Comparison of ENCODE assay signal across 12 cellular contexts in the genomic region with DNA sequence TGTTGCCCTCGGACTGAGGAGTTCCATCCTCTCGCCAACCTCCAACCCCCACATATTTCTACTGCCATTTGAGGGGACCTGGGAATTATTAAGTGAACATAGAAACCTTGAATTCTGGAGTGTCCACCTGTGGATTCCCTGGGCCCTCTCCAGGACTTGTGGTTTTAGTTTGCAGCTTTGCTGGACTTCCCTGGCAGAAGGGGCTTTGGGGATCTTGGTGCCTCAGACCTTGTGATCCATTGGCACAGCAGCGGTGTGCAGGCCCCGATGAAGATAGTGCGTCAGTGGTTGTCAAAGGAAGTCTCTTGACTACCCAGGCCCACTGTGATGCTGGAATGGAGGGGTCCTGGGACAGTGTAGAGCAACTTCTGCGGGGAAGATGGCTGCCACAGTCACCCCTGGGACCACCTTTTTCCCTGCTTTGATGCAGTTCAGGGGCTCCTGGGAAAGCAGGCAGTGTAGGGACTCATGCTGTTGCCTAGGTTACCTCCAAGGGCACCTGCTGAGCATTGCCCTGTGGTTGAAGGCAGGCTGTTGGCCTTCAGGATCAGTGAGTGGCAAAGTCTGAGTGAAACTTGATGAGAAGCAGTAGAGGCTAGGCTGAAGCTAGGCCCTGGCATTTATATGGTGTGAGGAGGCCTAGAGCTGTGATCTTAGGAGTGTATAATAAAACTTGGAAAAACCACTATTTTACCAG. TPM values are rescaled to one million over a fixed set of nuclear protein-coding genes. Genes with fewer than 3 reads are reported as not detected.
A peak's percentile ranks its signal among the peaks of the same experiment; 100 is the strongest.
DNase-seq lines count a peak whose midpoint lies in the region; ATAC-seq and TF ChIP-seq lines count a peak whose summit lies in the region.
"Had no signal": no experiment of that assay in that cellular context is flagged by ENCODE, and none has a peak within 500 bp of the region (broad histone marks: within the 10 kb centered on the region; RNA-seq: fewer than 3 reads in every experiment).

No MANE protein-coding gene starts in this region.

- H3K79me2 ChIP-seq in trophoblast cell (ENCODE audit: control insufficient read depth, insufficient read depth, low read length, poor library complexity): no peaks in the 10 kb centered on the region

- no peak overlapping the region for H3K4ac ChIP-seq in trophoblast cell (ENCODE audit: low read depth, low read length)

- H3K36me3 ChIP-seq in BJ (ENCODE audit: control insufficient read depth, insufficient read depth, low read length) (no peaks in the 10 kb centered on the region), Panc1 (ENCODE audit: control insufficient read depth, insufficient read depth, low read length) (no peaks in the 10 kb centered on the region), trophoblast cell (ENCODE audit: control insufficient read depth in 1 of 2, insufficient read depth in 2 of 2, low read length in 2 of 2) (no peaks in the 10 kb centered on the region)

- no peak overlapping the region for H2AK5ac ChIP-seq in trophoblast cell (ENCODE audit: low read length)

- H3K9ac ChIP-seq in trophoblast cell (ENCODE audit: low read length): no peak overlapping the region

- peak overlapping the region; percentile 80 for H3K4me3 Mint-ChIP-seq in glutamatergic neuron (ENCODE audit: unreplicated experiment)
- H3K4me3 Mint-ChIP-seq in activated CD4-positive, alpha-beta memory T cell treated with anti-CD3 and anti-CD28 coated beads, Interleukin-2, amount 10 ng/mL, durations not matched to agents 7 days and 5 days: no peak overlapping the region

- peak overlapping the region; percentile 93 for H3K4me2 ChIP-seq in trophoblast cell (ENCODE audit: low read length)

- H4K12ac ChIP-seq in trophoblast cell (ENCODE audit: low read depth, low read length): no peak overlapping the region

- H3K4me1 Mint-ChIP-seq in glutamatergic neuron (ENCODE audit: low read depth, unreplicated experiment): peaks cover 2% of the 10 kb centered on the region
- peaks cover 5% of the 10 kb centered on the region for H3K4me1 Mint-ChIP-seq in activated CD4-positive, alpha-beta memory T cell treated with anti-CD3 and anti-CD28 coated beads, Interleukin-2, amount 10 ng/mL, durations not matched to agents 7 days and 5 days

- H2BK12ac ChIP-seq in trophoblast cell (ENCODE audit: low read length): no peak overlapping the region

- POLR2A ChIA-PET in BJ (lab: Charles Lee): no interaction called here
- POLR2A ChIA-PET in Panc1 (lab: Charles Lee): no interaction called here
- POLR2A ChIA-PET in activated CD4-positive, alpha-beta memory T cell treated with anti-CD3 and anti-CD28 coated beads, Interleukin-2, amount 10 ng/mL, durations not matched to agents 7 days and 5 days (lab: Charles Lee): no interaction called here

- H2BK5ac ChIP-seq in trophoblast cell (ENCODE audit: low read depth, low read length, poor library complexity): no peak overlapping the region

- peak overlapping the region; percentile 71 for H3K27ac ChIP-seq in Panc1 (ENCODE audit: low read length)
- no peak overlapping the region for H3K27ac ChIP-seq in trophoblast cell (ENCODE audit: low read depth, low read length)

- H3K27ac Mint-ChIP-seq in glutamatergic neuron (ENCODE audit: unreplicated experiment): peak overlapping the region; percentile 43
- no peak overlapping the region for H3K27ac Mint-ChIP-seq in activated CD4-positive, alpha-beta memory T cell treated with anti-CD3 and anti-CD28 coated beads, Interleukin-2, amount 10 ng/mL, durations not matched to agents 7 days and 5 days

- H3K36me3 Mint-ChIP-seq in glutamatergic neuron (ENCODE audit: unreplicated experiment): no peaks in the 10 kb centered on the region
- no peaks in the 10 kb centered on the region for H3K36me3 Mint-ChIP-seq in activated CD4-positive, alpha-beta memory T cell treated with anti-CD3 and anti-CD28 coated beads, Interleukin-2, amount 10 ng/mL, durations not matched to agents 7 days and 5 days (ENCODE audit: low read depth)

- no TSS peak for BruUV-seq in Panc1 (replicated peaks; lab: Mats Ljungman, UMichigan)

- H3K4me3 ChIP-seq in BJ (ENCODE audit: low read depth, low read length) (peak overlapping the region; percentile 62), Panc1 (ENCODE audit: low read depth in 2 of 2, low read length in 2 of 2) (peak overlapping the region; percentile 61 to 71), trophoblast cell (ENCODE audit: low read depth, low read length) (no peak overlapping the region)

- CTCF ChIA-PET in BJ (lab: Yijun Ruan, JAX) (interaction anchor here (0.7 to 1.1 kb wide), 5 partner anchors 12 to 113 kb away, joined by 3 read pairs; no protein-coding TSS in a partner anchor), Panc1 (lab: Charles Lee) (no interaction called here)
- CTCF ChIA-PET in activated CD4-positive, alpha-beta memory T cell treated with anti-CD3 and anti-CD28 coated beads, Interleukin-2, amount 10 ng/mL, durations not matched to agents 7 days and 5 days (lab: Charles Lee): no interaction called here

- no peaks in the 10 kb centered on the region for H3K27me3 ChIP-seq in BJ (ENCODE audit: control insufficient read depth, insufficient read depth, low read length)
- H3K27me3 ChIP-seq in Panc1 (ENCODE audit: control insufficient read depth, insufficient read depth, low read length): no peaks in the 10 kb centered on the region
- H3K27me3 ChIP-seq in trophoblast cell (ENCODE audit: insufficient read depth, low read length): no peaks in the 10 kb centered on the region

- H3K4me1 ChIP-seq in Panc1 (ENCODE audit: control insufficient read depth, insufficient read depth, low read length) (peaks cover 7% of the 10 kb centered on the region), trophoblast cell (ENCODE audit: control insufficient read depth in 1 of 2, insufficient read depth in 2 of 2, low read length in 2 of 2) (peaks cover 6 to 17% of the 10 kb centered on the region in 2 experiments)

- no peak overlapping the region for H3K23ac ChIP-seq in trophoblast cell (ENCODE audit: low read length)

- peaks cover 3% of the 10 kb centered on the region for H3K27me3 Mint-ChIP-seq in glutamatergic neuron (ENCODE audit: unreplicated experiment)
- H3K27me3 Mint-ChIP-seq in activated CD4-positive, alpha-beta memory T cell treated with anti-CD3 and anti-CD28 coated beads, Interleukin-2, amount 10 ng/mL, durations not matched to agents 7 days and 5 days: peaks cover 22% of the 10 kb centered on the region

- no CpG with 5 or more reads among the region's 6 CpGs for WGBS in trophoblast cell (ENCODE audit: extremely low coverage, insufficient coverage, insufficient read length)

- in situ Hi-C loops in Panc1 (cut with HindIII; ENCODE audit: low pct_unique_long_range_greater_than_20kb, low sequenced_read_pairs): no loop called here

- no peak overlapping the region for H2AFZ ChIP-seq in trophoblast cell (ENCODE audit: insufficient read depth, low read length, poor library complexity)

- H2BK120ac ChIP-seq in trophoblast cell (ENCODE audit: insufficient read depth, low read length, poor library complexity): no peak overlapping the region

- H3K9me3 ChIP-seq in Panc1 (ENCODE audit: control insufficient read depth, insufficient read depth, low read depth, low read length) (no peaks in the 10 kb centered on the region), trophoblast cell (ENCODE audit: insufficient read depth, low read depth, low read length) (no peaks in the 10 kb centered on the region)

- no peak for DNase-seq in BJ (ENCODE audit: low read depth)
- DNase-seq in Panc1 (ENCODE audit: low read depth, low spot score): no peak
- DNase-seq in glutamatergic neuron: no peak
- no peak for DNase-seq in trophoblast cell
- no peak for DNase-seq in NCI-H82 (lab: John Stamatoyannopoulos, UW)
- DNase-seq in stimulated activated CD4-positive, alpha-beta T cell treated with anti-CD3 and anti-CD28 coated beads, Interleukin-4, amount 100 ng/mL, for 4 hours: no peak
- no peak for DNase-seq in activated CD4-positive, alpha-beta memory T cell treated with anti-CD3 and anti-CD28 coated beads, Interleukin-2, amount 10 ng/mL, durations not matched to agents 7 days and 5 days
- no peak for DNase-seq in NCI-H2029 (lab: John Stamatoyannopoulos, UW)
- DNase-seq: COR-L47; effector CD8-positive, alpha-beta T cell; NK-92 treated with Interleukin-12 subunit alpha and Interleukin-12 subunit beta, amount 100 ng/mL, for 24 hours; T-helper 9 cell had no signal

- intact Hi-C loops in Panc1 (cut with micrococcal nuclease; ENCODE audit: unreplicated experiment): no loop called here

- H4K91ac ChIP-seq in trophoblast cell (ENCODE audit: low read depth, low read length): no peak overlapping the region

- no peak overlapping the region for H4K8ac ChIP-seq in trophoblast cell (ENCODE audit: low read depth, low read length)

- TF ChIP-seq CTCF in BJ (IDR thresholded peaks at IDR 0.05; ENCODE audit: insufficient read depth, low read depth, low read length) (no peak), Panc1 (IDR thresholded peaks at IDR 0.05) (peak; percentile 29; the same call in 1 of the 2 replicates), glutamatergic neuron (IDR thresholded peaks at IDR 0.05; ENCODE audit: partially characterized antibody, unreplicated experiment) (no peak)

- H3K79me1 ChIP-seq in trophoblast cell (ENCODE audit: low read length): peaks cover 7% of the 10 kb centered on the region

- peaks cover 4% of the 10 kb centered on the region for H3K9me3 Mint-ChIP-seq in glutamatergic neuron (ENCODE audit: unreplicated experiment)
- no peaks in the 10 kb centered on the region for H3K9me3 Mint-ChIP-seq in activated CD4-positive, alpha-beta memory T cell treated with anti-CD3 and anti-CD28 coated beads, Interleukin-2, amount 10 ng/mL, durations not matched to agents 7 days and 5 days

- no peak overlapping the region for H3K18ac ChIP-seq in trophoblast cell (ENCODE audit: low read length)

- H3K14ac ChIP-seq in trophoblast cell (ENCODE audit: low read length): no peak overlapping the region

- ATAC-seq in Panc1: no peak

RNA-seq across cellular contexts. Expression of gene SLC16A2, which starts 2.1 kb away (rescaled TPM):
- 61.6 and 67.0 TPM in 2 replicates for polyA plus RNA-seq in BJ (2011; rRNA removed)
- polyA minus RNA-seq in BJ (2011; rRNA and poly(A)+ RNA removed): 29.1 and 51.1 TPM in 2 replicates
- total RNA-seq in Panc1 (2021; ENCODE audit: unreplicated experiment) (34.5 TPM), glutamatergic neuron (ENCODE audit: unreplicated experiment) (28.7 TPM)
- polyA plus RNA-seq in Panc1 (2012; ENCODE audit: insufficient read length): 19.5 TPM
- 6.3 and 7.0 TPM in 2 replicates for polyA plus RNA-seq in trophoblast cell (2013)
- under 1 TPM in 1 of 2 experiments, not detected in 1; 0.05 TPM for total RNA-seq in activated CD4-positive, alpha-beta memory T cell treated with anti-CD3 and anti-CD28 coated beads, Interleukin-2, amount 10 ng/mL, durations not matched to agents 7 days and 5 days

Comparison
In these comparisons a context has a peak if more than half of its experiments do, and no peak if none do; other contexts are left out.
1. RNA of gene SLC16A2, which starts 2.1 kb away (total RNA-seq): 34.5 TPM in Panc1 (single experiment) and 28.7 TPM in glutamatergic neuron (single experiment); 0.05 TPM in activated CD4-positive, alpha-beta memory T cell treated with anti-CD3 and anti-CD28 coated beads, Interleukin-2, amount 10 ng/mL, durations not matched to agents 7 days and 5 days; every median in the first group is over 10 times any median in the second.